In the genomic region with DNA sequence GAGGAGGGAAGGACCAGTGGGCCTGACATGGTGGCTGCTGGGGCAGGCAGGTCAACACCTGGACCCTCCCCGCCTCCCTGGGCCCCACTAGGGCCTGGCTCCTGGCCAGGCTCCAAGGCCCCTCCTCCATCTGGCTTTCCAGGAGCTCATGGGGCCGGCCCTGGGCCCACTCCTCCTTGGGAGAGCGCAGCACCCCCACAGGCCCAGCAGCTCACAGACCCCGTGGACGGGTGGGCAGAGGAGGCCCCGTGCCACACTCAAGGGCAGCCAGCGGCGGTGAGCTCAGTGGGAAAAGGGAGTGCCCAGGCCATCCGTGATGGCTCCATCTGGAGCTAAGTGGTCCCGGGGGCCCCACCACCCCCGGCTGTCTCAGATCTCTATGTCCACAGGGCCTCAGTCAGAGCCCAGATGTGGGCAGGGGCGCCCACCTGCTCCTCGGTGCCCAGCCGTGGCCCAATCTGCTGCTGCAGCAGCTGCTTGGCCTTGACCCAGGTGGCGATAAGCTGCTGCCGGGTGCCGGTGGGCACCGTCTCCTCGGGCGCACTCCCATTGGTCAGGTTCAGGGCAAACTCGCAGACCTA, we compare ENCODE assay signal across 19 cellular contexts. TPM values are rescaled to one million over a fixed set of nuclear protein-coding genes. Genes with fewer than 3 reads are reported as not detected.
"Had no signal": no experiment of that assay in that cellular context is flagged by ENCODE, and none has a peak within 500 bp of the region (broad histone marks: within the 10 kb centered on the region; RNA-seq: fewer than 3 reads in every experiment).

No MANE protein-coding gene starts in this region.

- H3K27me3 Mint-ChIP-seq: activated CD4-positive, alpha-beta T cell treated with anti-CD3 and anti-CD28 coated beads, Interleukin-2, amount 10 ng/mL, durations not matched to agents 24 days and 14 days; type B pancreatic cell had no signal

- H3K27ac ChIP-seq: breast epithelium, gastrocnemius medialis, heart left ventricle, neutrophil, testis had no signal

- ATAC-seq: activated CD8-positive, alpha-beta T cell treated with anti-CD3 and anti-CD28 coated beads for 36 hours; activated T-helper 17 cell treated with anti-CD3 and anti-CD28 coated beads, Interleukin-2, amount 50 U/mL, for 72 hours; gastrocnemius medialis; heart left ventricle; natural killer cell; stimulated activated effector memory CD8-positive, alpha-beta T cell treated with anti-CD3 and anti-CD28 coated beads, Interleukin-12 subunit alpha, Interleukin-12 subunit beta, amount 100 ng/mL, for 72 hours; T-cell had no signal

- DNase-seq: activated CD4-positive, alpha-beta T cell treated with anti-CD3 and anti-CD28 coated beads, Interleukin-2, amount 10 ng/mL, durations not matched to agents 24 days and 14 days; activated CD8-positive, alpha-beta T cell treated with anti-CD3 and anti-CD28 coated beads for 36 hours; activated naive CD4-positive, alpha-beta T cell treated with anti-CD3 and anti-CD28 coated beads for 36 hours; activated T-cell treated with anti-CD3 and anti-CD28 coated beads, Interleukin-2, amount 50 U/mL, for 1 hour; cerebellar nuclear complex; effector CD4-positive, alpha-beta T cell; natural killer cell; stimulated activated CD4-positive, alpha-beta T cell treated with anti-CD3 and anti-CD28 coated beads, Interleukin-4, amount 100 ng/mL, for 24 hours; testis had no signal

- H3K36me3 ChIP-seq: breast epithelium, gastrocnemius medialis, heart left ventricle, neutrophil had no signal

- H3K27ac Mint-ChIP-seq: activated CD4-positive, alpha-beta T cell treated with anti-CD3 and anti-CD28 coated beads, Interleukin-2, amount 10 ng/mL, durations not matched to agents 24 days and 14 days; activated CD8-positive, alpha-beta T cell treated with anti-CD3 and anti-CD28 coated beads for 36 hours; activated naive CD4-positive, alpha-beta T cell treated with anti-CD3 and anti-CD28 coated beads for 36 hours; activated T-helper 17 cell treated with anti-CD3 and anti-CD28 coated beads, Interleukin-2, amount 50 U/mL, for 72 hours; natural killer cell; stimulated activated effector memory CD8-positive, alpha-beta T cell treated with anti-CD3 and anti-CD28 coated beads, Interleukin-12 subunit alpha, Interleukin-12 subunit beta, amount 100 ng/mL, for 72 hours; T-cell; type B pancreatic cell had no signal

- H3K9me3 ChIP-seq: gastrocnemius medialis, neutrophil, testis had no signal

- H3K4me3 Mint-ChIP-seq: activated CD4-positive, alpha-beta T cell treated with anti-CD3 and anti-CD28 coated beads, Interleukin-2, amount 10 ng/mL, durations not matched to agents 24 days and 14 days; activated CD8-positive, alpha-beta T cell treated with anti-CD3 and anti-CD28 coated beads for 36 hours; activated naive CD4-positive, alpha-beta T cell treated with anti-CD3 and anti-CD28 coated beads for 36 hours; activated T-helper 17 cell treated with anti-CD3 and anti-CD28 coated beads, Interleukin-2, amount 50 U/mL, for 72 hours; natural killer cell; stimulated activated effector memory CD8-positive, alpha-beta T cell treated with anti-CD3 and anti-CD28 coated beads, Interleukin-12 subunit alpha, Interleukin-12 subunit beta, amount 100 ng/mL, for 72 hours; T-cell; type B pancreatic cell had no signal

- H3K36me3 Mint-ChIP-seq: natural killer cell; stimulated activated effector memory CD8-positive, alpha-beta T cell treated with anti-CD3 and anti-CD28 coated beads, Interleukin-12 subunit alpha, Interleukin-12 subunit beta, amount 100 ng/mL, for 72 hours; T-cell; type B pancreatic cell had no signal

- H3K4me1 ChIP-seq: breast epithelium, gastrocnemius medialis, heart left ventricle, testis had no signal

- H3K4me3 ChIP-seq: breast epithelium, gastrocnemius medialis, heart left ventricle, lung, smooth muscle cell, testis had no signal

- H3K4me2 ChIP-seq: smooth muscle cell had no signal

- H3K9me3 Mint-ChIP-seq: activated CD4-positive, alpha-beta T cell treated with anti-CD3 and anti-CD28 coated beads, Interleukin-2, amount 10 ng/mL, durations not matched to agents 24 days and 14 days; activated CD8-positive, alpha-beta T cell treated with anti-CD3 and anti-CD28 coated beads for 36 hours; activated naive CD4-positive, alpha-beta T cell treated with anti-CD3 and anti-CD28 coated beads for 36 hours; activated T-helper 17 cell treated with anti-CD3 and anti-CD28 coated beads, Interleukin-2, amount 50 U/mL, for 72 hours; natural killer cell; stimulated activated effector memory CD8-positive, alpha-beta T cell treated with anti-CD3 and anti-CD28 coated beads, Interleukin-12 subunit alpha, Interleukin-12 subunit beta, amount 100 ng/mL, for 72 hours; T-cell; type B pancreatic cell had no signal

- H3K27me3 ChIP-seq: breast epithelium, testis had no signal

RNA-seq across cellular contexts. Expression of a gene that starts 32.8 kb away (rescaled TPM):
- total RNA-seq: activated CD4-positive, alpha-beta T cell treated with anti-CD3 and anti-CD28 coated beads, Interleukin-2, amount 10 ng/mL, durations not matched to agents 24 days and 14 days; activated naive CD4-positive, alpha-beta T cell treated with anti-CD3 and anti-CD28 coated beads for 36 hours; activated T-helper 17 cell treated with anti-CD3 and anti-CD28 coated beads, Interleukin-2, amount 50 U/mL, for 72 hours; T-cell had no signal
